8 cellular contexts compared by ENCODE assay signal in genomic region chr12:58041441-58041840, GRCh38.
"Had no signal": no experiment of that assay in that cellular context is flagged by ENCODE, and none has a peak within 500 bp of the region (broad histone marks: within the 10 kb centered on the region; RNA-seq: fewer than 3 reads in every experiment).

No MANE protein-coding gene starts in this region.

- H3K4me3 ChIP-seq: GM23248, GM23338, HAP-1 had no signal

- H3K4me1 ChIP-seq: HAP-1 had no signal

- H3K27ac ChIP-seq: GM23248 had no signal

- DNase-seq: GM23248, GOT3, H7, H9, HCEC 1CT, HFFc6 had no signal

- H3K36me3 ChIP-seq: HAP-1 had no signal
